In the genomic region with DNA sequence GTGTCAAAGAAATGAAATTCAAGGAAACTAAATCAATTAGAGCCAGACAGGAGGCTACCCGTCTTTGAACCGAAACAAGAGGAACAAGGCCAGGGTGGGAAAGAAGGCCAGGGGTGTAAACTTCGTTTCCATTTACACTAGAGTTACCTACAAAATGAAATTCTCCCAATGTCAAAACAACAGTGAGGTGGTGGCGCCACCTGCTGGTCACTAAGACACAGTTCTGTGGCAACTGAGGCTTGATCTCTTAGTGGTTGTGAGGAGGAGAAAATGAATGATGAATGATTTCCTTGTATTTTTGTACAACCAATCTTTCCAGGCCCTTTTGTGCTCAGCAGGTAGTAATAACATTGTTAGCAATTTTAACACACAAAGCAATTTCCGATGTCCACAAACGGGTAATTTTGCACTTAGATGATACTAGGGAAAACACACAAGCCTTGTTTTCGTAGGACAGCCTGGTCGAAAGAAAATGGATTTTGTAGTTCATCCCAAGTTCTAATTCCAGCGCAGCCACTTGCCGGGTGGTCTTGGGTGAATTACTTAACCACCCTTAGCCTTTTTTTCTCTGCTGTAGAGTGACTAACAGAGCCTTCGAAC, we compare ENCODE assay signal across 7 cellular contexts. TPM values are rescaled to one million over a fixed set of nuclear protein-coding genes. Genes with fewer than 3 reads are reported as not detected.
DNase-seq lines count a peak whose midpoint lies in the region; ATAC-seq, FAIRE-seq and TF ChIP-seq lines count a peak whose summit lies in the region.

No MANE protein-coding gene starts in this region.

- H3K4me3 ChIP-seq in endothelial cell of umbilical vein (replicated peaks in 1 of 3; ENCODE audit: insufficient read depth in 1 of 3, low read depth in 1 of 3, low read length in 3 of 3) (no peak overlapping the region), mucosa of descending colon (no peak overlapping the region)

- H3K9me1 ChIP-seq in endothelial cell of umbilical vein (replicated peaks; ENCODE audit: control insufficient read depth, extremely low read depth, insufficient read depth, low read length), result no peaks in the 10 kb centered on the region

- no peaks in the 10 kb centered on the region for H3K79me2 ChIP-seq in endothelial cell of umbilical vein (ENCODE audit: control insufficient read depth, insufficient read depth, low read length)

- H2AFZ ChIP-seq in endothelial cell of umbilical vein (ENCODE audit: low read depth, low read length), result no peak overlapping the region

- peak; percentile 74 for DNase-seq in GM13977 (ENCODE audit: low spot score)
- DNase-seq in HS-5 (ENCODE audit: low read depth), result peak; percentile 42
- DNase-seq in NOMO-1 (lab: John Stamatoyannopoulos, UW; ENCODE audit: unreplicated experiment in 2 of 2), result peak; percentile 13 to 69
- DNase-seq in activated CD8-positive, alpha-beta memory T cell treated with anti-CD3 and anti-CD28 coated beads for 4 hours (ENCODE audit: low read depth in 2 of 2), result peak; percentile 32 to 50
- peak; percentile 66 for DNase-seq in endothelial cell of umbilical vein (ENCODE audit: low read depth, low spot score)
- peak; percentile 53 to 77 (median 70) for DNase-seq in mucosa of descending colon
- peak; percentile 46 to 57 for DNase-seq in stimulated activated CD8-positive, alpha-beta memory T cell treated with anti-CD3 and anti-CD28 coated beads, Interleukin-4, amount 100 ng/mL, for 4 hours (ENCODE audit: low read depth in 2 of 2, low spot score in 1 of 2)

- TF ChIP-seq CTCF in GM13977 (IDR thresholded peaks at IDR 0.05; ENCODE audit: extremely low read depth, insufficient read depth, missing control alignments) (peak; percentile 83), endothelial cell of umbilical vein (IDR thresholded peaks at IDR 0.05; ENCODE audit: extremely low read depth in 1 of 2, insufficient read depth in 1 of 2, low read depth in 1 of 2, low read length in 2 of 2) (peak; percentile 73 to 82), mucosa of descending colon (IDR thresholded peaks at IDR 0.05) (peak; percentile 66)

- H3K27me3 ChIP-seq in endothelial cell of umbilical vein (ENCODE audit: control insufficient read depth in 2 of 2, insufficient read depth in 2 of 2, low read length in 2 of 2), result no peaks in the 10 kb centered on the region

- H3K9ac ChIP-seq in endothelial cell of umbilical vein (replicated peaks; ENCODE audit: extremely low read depth, insufficient read depth, low read length), result no peak overlapping the region

- CTCF ChIA-PET in endothelial cell of umbilical vein (lab: Charles Lee), result interaction anchor here (0.6 to 8.4 kb wide), 11 partner anchors 8 to 506 kb away, joined by 3 to 89 read pairs (median 3); no protein-coding TSS in a partner anchor

- intact Hi-C loops in endothelial cell of umbilical vein (cut with micrococcal nuclease) (loop anchor here (1.0 to 2.0 kb wide), 5 partner anchors 23 to 506 kb away; no protein-coding TSS in a partner anchor), mucosa of descending colon (cut with DNase I, micrococcal nuclease) (no loop called here)

- no peak for TF ChIP-seq POLR2A in endothelial cell of umbilical vein (IDR thresholded peaks at IDR 0.05; ENCODE audit: low read depth, low read length)

- no peaks in the 10 kb centered on the region for H3K4me1 ChIP-seq in endothelial cell of umbilical vein (ENCODE audit: control insufficient read depth, extremely low read depth, insufficient read depth, low read length)
- no peaks in the 10 kb centered on the region for H3K4me1 ChIP-seq in mucosa of descending colon (ENCODE audit: low read depth)

- H3K36me3 ChIP-seq in endothelial cell of umbilical vein (ENCODE audit: control insufficient read depth in 2 of 2, extremely low read depth in 1 of 2, insufficient read depth in 2 of 2, low read length in 2 of 2) (no peaks in the 10 kb centered on the region), mucosa of descending colon (ENCODE audit: low read depth) (no peaks in the 10 kb centered on the region)

- POLR2A ChIA-PET in endothelial cell of umbilical vein (lab: Charles Lee), result no interaction called here

- ATAC-seq in mucosa of descending colon, result peak; percentile 86

- no TSS peak for BruUV-seq in endothelial cell of umbilical vein (replicated peaks; lab: Mats Ljungman, UMichigan)

- in situ Hi-C loops in GM13977 (cut with MboI; ENCODE audit: low pct_unique_long_range_greater_than_20kb, low sequenced_read_pairs, unreplicated experiment), result no loop called here

- no peaks in the 10 kb centered on the region for H4K20me1 ChIP-seq in endothelial cell of umbilical vein (replicated peaks; ENCODE audit: control insufficient read depth, extremely low read depth, insufficient read depth, low read length)

- dilution Hi-C loops in endothelial cell of umbilical vein (cut with MboI; ENCODE audit: extremely low pct_ligation_motif_present, low sequenced_read_pairs), result no loop called here

- no peak overlapping the region for H3K4me2 ChIP-seq in endothelial cell of umbilical vein (ENCODE audit: insufficient read depth, low read length)

- peak; percentile 93 for FAIRE-seq in endothelial cell of umbilical vein (lab: Jason Lieb, UNC)

- no peak overlapping the region for H3K27ac ChIP-seq in endothelial cell of umbilical vein (ENCODE audit: insufficient read depth, low read depth, low read length)

- H3K9me3 ChIP-seq in endothelial cell of umbilical vein (replicated peaks; ENCODE audit: control insufficient read depth, insufficient read depth, low read length), result no peaks in the 10 kb centered on the region
- no peaks in the 10 kb centered on the region for H3K9me3 ChIP-seq in mucosa of descending colon

TF ChIP-seq in endothelial cell of umbilical vein, 7 proteins besides CTCF, POLR2A, EP300 and RAD21:
- TF ChIP-seq POLR2AphosphoS5 (IDR thresholded peaks at IDR 0.05; ENCODE audit: insufficient read depth, low read depth, low read length) (no peak), FOS (IDR thresholded peaks at IDR 0.05; ENCODE audit: borderline replicate concordance, insufficient read depth, low read length) (no peak), GATA2 (IDR thresholded peaks at IDR 0.05; ENCODE audit: insufficient read depth, insufficient read length, low read depth, low read length) (no peak), EZH2 (IDR thresholded peaks at IDR 0.05; ENCODE audit: borderline replicate concordance, low read depth, low read length, severe bottlenecking) (no peak), JUN (IDR thresholded peaks at IDR 0.05; ENCODE audit: borderline replicate concordance, insufficient read depth, insufficient read length, low read depth) (no peak), MYC (IDR thresholded peaks at IDR 0.05; ENCODE audit: low read depth, low read length) (no peak)
- TF ChIP-seq, protein P1, sequence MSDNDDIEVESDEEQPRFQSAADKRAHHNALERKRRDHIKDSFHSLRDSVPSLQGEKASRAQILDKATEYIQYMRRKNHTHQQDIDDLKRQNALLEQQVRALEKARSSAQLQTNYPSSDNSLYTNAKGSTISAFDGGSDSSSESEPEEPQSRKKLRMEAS (IDR thresholded peaks at IDR 0.05; ENCODE audit: insufficient read depth, insufficient read length), result no peak
TF ChIP-seq in endothelial cell of umbilical vein: peak in this region for 0.

RNA-seq across cellular contexts. Expression of a gene that starts 54.8 kb away (rescaled TPM):
- total RNA-seq in endothelial cell of umbilical vein, result 190 and 198 TPM in 2 replicates
- 197 and 268 TPM in 2 replicates for polyA plus RNA-seq in endothelial cell of umbilical vein
- polyA plus RNA-seq in endothelial cell of umbilical vein (2011; cell fraction: cytosol; rRNA removed), result 386 and 426 TPM in 2 replicates
- polyA plus RNA-seq in endothelial cell of umbilical vein (2011; cell fraction: nucleus; rRNA removed), result 119 and 158 TPM in 2 replicates
- polyA plus RNA-seq in endothelial cell of umbilical vein (2012), result 308 and 331 TPM in 2 replicates
- 90.1 and 104 TPM in 2 replicates for polyA minus RNA-seq in endothelial cell of umbilical vein
- polyA minus RNA-seq in endothelial cell of umbilical vein (2011; cell fraction: cytosol; rRNA and poly(A)+ RNA removed), result 329 TPM
- polyA minus RNA-seq in endothelial cell of umbilical vein (2011; cell fraction: nucleus; rRNA and poly(A)+ RNA removed), result 22.3 and 24.2 TPM in 2 replicates
- total RNA-seq in mucosa of descending colon, result 100 to 1,000 TPM; 268 to 384 (median 269) TPM
